29 cellular contexts compared by ENCODE assay signal in the genomic region with DNA sequence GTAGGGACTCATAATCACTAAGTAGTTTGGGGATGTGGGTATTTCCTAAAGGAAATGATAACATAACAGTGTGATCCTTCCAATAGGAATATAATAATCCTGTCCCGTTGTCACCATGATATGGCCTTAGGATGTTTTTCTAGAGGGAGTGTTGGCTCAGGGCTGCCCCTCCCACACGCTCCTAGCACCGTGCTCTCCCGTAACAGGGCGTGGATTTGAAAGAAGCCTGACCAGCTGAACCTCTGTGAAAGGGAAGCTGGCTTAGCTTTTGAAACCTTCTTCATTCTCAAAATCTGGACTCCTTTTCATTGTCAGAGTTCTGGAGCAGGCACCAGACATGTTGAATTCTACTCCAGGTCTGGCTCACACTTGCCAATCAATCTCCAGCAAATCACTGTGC.
A peak's percentile ranks its signal among the peaks of the same experiment; 100 is the strongest.
DNase-seq lines count a peak whose midpoint lies in the region; ATAC-seq, FAIRE-seq and TF ChIP-seq lines count a peak whose summit lies in the region.
"Had no signal": no experiment of that assay in that cellular context is flagged by ENCODE, and none has a peak within 500 bp of the region (broad histone marks: within the 10 kb centered on the region; RNA-seq: fewer than 3 reads in every experiment).

No MANE protein-coding gene starts in this region.

- H3K79me2 ChIP-seq in astrocyte (ENCODE audit: insufficient read depth, low read length) = no peaks in the 10 kb centered on the region
- no peaks in the 10 kb centered on the region for H3K79me2 ChIP-seq in H1 (ENCODE audit: control insufficient read depth in 1 of 2, insufficient read depth in 2 of 2, low read length in 2 of 2)

- no peak overlapping the region for H3K23ac ChIP-seq in H1 (ENCODE audit: insufficient read length)

- H3K4me2 ChIP-seq in astrocyte (ENCODE audit: low read length) (no peak overlapping the region), H1 (ENCODE audit: insufficient read depth in 1 of 2, low read depth in 2 of 2, low read length in 2 of 2) (no peak overlapping the region)

- H2BK5ac ChIP-seq in H1 (ENCODE audit: low read depth, low read length) = no peak overlapping the region

- H4K20me1 ChIP-seq in astrocyte (ENCODE audit: insufficient read depth, low read length) = no peaks in the 10 kb centered on the region
- no peaks in the 10 kb centered on the region for H4K20me1 ChIP-seq in H1 (replicated peaks in 1 of 2; ENCODE audit: control insufficient read depth in 1 of 2, insufficient read depth in 2 of 2, low read length in 2 of 2)

- no peak overlapping the region for H3K27ac Mint-ChIP-seq in astrocyte (ENCODE audit: unreplicated experiment)
- H3K27ac Mint-ChIP-seq: activated naive CD8-positive, alpha-beta T cell treated with anti-CD3 and anti-CD28 coated beads for 36 hours; B cell; CD4-positive, alpha-beta memory T cell; T-cell had no signal

- no peaks in the 10 kb centered on the region for H3K36me3 Mint-ChIP-seq in astrocyte (ENCODE audit: low read depth, unreplicated experiment)
- H3K36me3 Mint-ChIP-seq: activated naive CD8-positive, alpha-beta T cell treated with anti-CD3 and anti-CD28 coated beads for 36 hours; CD4-positive, alpha-beta memory T cell; naive thymus-derived CD8-positive, alpha-beta T cell; T-cell had no signal

- H3K14ac ChIP-seq in H1 (ENCODE audit: insufficient read length) = no peak overlapping the region

- DNase-seq in astrocyte (ENCODE audit: low read depth) = no peak
- no peak for DNase-seq in H1 (ENCODE audit: low read depth in 1 of 2, low spot score in 2 of 2)
- DNase-seq in mucosa of descending colon = peak in 2 of 3 donors; percentile 30 to 39
- no peak for DNase-seq in suprapubic skin (ENCODE audit: low spot score in 2 of 2)
- DNase-seq in cerebellar nuclear complex (lab: John Stamatoyannopoulos, UW) = no peak
- no peak for DNase-seq in activated gamma-delta T cell treated with Interleukin-2 at 50 U/mL for 16 hours
- no peak for DNase-seq in NCI-H1930 (lab: John Stamatoyannopoulos, UW)
- DNase-seq: activated CD4-positive, alpha-beta T cell treated with anti-CD3 and anti-CD28 coated beads for 4 hours; activated effector memory CD4-positive, alpha-beta T cell treated with Interleukin-2 at 50 U/mL for 16 hours; activated naive CD8-positive, alpha-beta T cell treated with anti-CD3 and anti-CD28 coated beads for 36 hours; anterior cingulate cortex; CD4-positive, alpha-beta memory T cell; central memory CD4-positive, alpha-beta T cell; dorsolateral prefrontal cortex; naive thymus-derived CD8-positive, alpha-beta T cell; NCI-H1105; NCI-H187 treated with DMSO at 0.1 percent for 48 hours; NCI-H526; OCI-M1; stimulated activated naive CD8-positive, alpha-beta T cell treated with anti-CD3 and anti-CD28 coated beads, Interleukin-15, Interleukin-2, amounts not matched to agents 100 U/mL and 50 U/mL, for 24 hours; T-cell; WERI-Rb-1 had no signal

- no peak overlapping the region for H2BK120ac ChIP-seq in H1 (replicated peaks; ENCODE audit: low read depth, low read length)

- no peak for TF ChIP-seq RAD21 in H1 (IDR thresholded peaks at IDR 0.05 in 1 of 2, conservative IDR thresholded peaks at IDR 0.05 in 1 of 2; ENCODE audit: low read depth in 2 of 2, low read length in 2 of 2)

- no peak overlapping the region for H2AFZ ChIP-seq in astrocyte (ENCODE audit: low read depth, low read length)
- 0 out of 2 replicates have a peak overlapping the region, but pooled peaks have one; percentile 49 for H2AFZ ChIP-seq in H1 (ENCODE audit: low read length)

- peak overlapping the region; percentile 82 for H3K27ac ChIP-seq in astrocyte (ENCODE audit: low read depth, low read length)
- no peak overlapping the region for H3K27ac ChIP-seq in H1 (ENCODE audit: low read depth, low read length)
- H3K27ac ChIP-seq in suprapubic skin = peak overlapping the region; percentile 49
- H3K27ac ChIP-seq: WERI-Rb-1 had no signal

- no peak for TF ChIP-seq EP300 in H1 (IDR thresholded peaks at IDR 0.05; ENCODE audit: borderline replicate concordance in 1 of 2, low read depth in 2 of 2, low read length in 2 of 2)
- no peak for TF ChIP-seq EP300 in suprapubic skin (IDR thresholded peaks at IDR 0.05)

- H4K91ac ChIP-seq in H1 (replicated peaks; ENCODE audit: insufficient read length, low read length) = no peak overlapping the region

- H3K4ac ChIP-seq in H1 (replicated peaks; ENCODE audit: insufficient read length, low read depth, low read length) = no peak overlapping the region

- intact Hi-C loops in mucosa of descending colon (cut with DNase I, micrococcal nuclease) = no loop called here

- no peaks in the 10 kb centered on the region for H3K23me2 ChIP-seq in H1 (ENCODE audit: low read depth, low read length)

- H2AK5ac ChIP-seq in H1 (ENCODE audit: low read depth, low read length) = no peak overlapping the region

- no peak overlapping the region for H4K8ac ChIP-seq in H1 (ENCODE audit: extremely low read depth, insufficient read depth, low read length)

- H3K27me3 Mint-ChIP-seq in astrocyte (ENCODE audit: low read depth, unreplicated experiment) = peaks cover 4% of the 10 kb centered on the region

- H3K4me1 Mint-ChIP-seq in astrocyte (ENCODE audit: low read depth, unreplicated experiment) = peaks cover 15% of the 10 kb centered on the region
- H3K4me1 Mint-ChIP-seq: activated naive CD8-positive, alpha-beta T cell treated with anti-CD3 and anti-CD28 coated beads for 36 hours; B cell; CD4-positive, alpha-beta memory T cell; T-cell had no signal

- peaks cover 1% of the 10 kb centered on the region for H3K9me3 Mint-ChIP-seq in astrocyte (ENCODE audit: unreplicated experiment)
- H3K9me3 Mint-ChIP-seq: activated naive CD8-positive, alpha-beta T cell treated with anti-CD3 and anti-CD28 coated beads for 36 hours; T-cell had no signal

- H3K56ac ChIP-seq in H1 (replicated peaks; ENCODE audit: insufficient read length, low read depth, low read length) = no peak overlapping the region

- CTCF ChIA-PET in H1 (lab: Charles Lee; ENCODE audit: partially characterized antibody) = interaction anchor here (0.8 to 2.8 kb wide), 5 partner anchors 12 to 225 kb away, joined by 3 to 11 read pairs (median 5); no protein-coding TSS in a partner anchor

- H3K4me3 ChIP-seq in astrocyte (ENCODE audit: insufficient read depth, low read depth, low read length) = no peak overlapping the region
- H3K4me3 ChIP-seq in H1 (ENCODE audit: extremely low read depth in 1 of 4, insufficient read depth in 2 of 4, low read depth in 3 of 4, low read length in 4 of 4) = no peak overlapping the region
- H3K4me3 ChIP-seq in mucosa of descending colon = no peak overlapping the region
- H3K4me3 ChIP-seq in suprapubic skin = no peak overlapping the region
- H3K4me3 ChIP-seq: dorsolateral prefrontal cortex, K562, thoracic aorta had no signal

- H3K79me1 ChIP-seq in H1 (ENCODE audit: low read depth, low read length) = no peaks in the 10 kb centered on the region

- no peak overlapping the region for H4K5ac ChIP-seq in H1 (ENCODE audit: insufficient read length, low read depth, low read length)

- H2BK20ac ChIP-seq in H1 (ENCODE audit: low read length) = no peak overlapping the region

- no peak overlapping the region for H3K18ac ChIP-seq in H1 (ENCODE audit: extremely low read depth, low read length)

- no peaks in the 10 kb centered on the region for H3K36me3 ChIP-seq in astrocyte (ENCODE audit: insufficient read depth, low read length)
- H3K36me3 ChIP-seq in H1 (ENCODE audit: control insufficient read depth in 2 of 4, insufficient read depth in 4 of 4, low read length in 3 of 4) = no peaks in the 10 kb centered on the region
- no peaks in the 10 kb centered on the region for H3K36me3 ChIP-seq in mucosa of descending colon (ENCODE audit: low read depth)
- H3K36me3 ChIP-seq in suprapubic skin = no peaks in the 10 kb centered on the region
- H3K36me3 ChIP-seq: thoracic aorta, WERI-Rb-1 had no signal

- H3K9ac ChIP-seq in astrocyte (ENCODE audit: low read length) (no peak overlapping the region), H1 (replicated peaks in 1 of 4; ENCODE audit: extremely low read depth in 1 of 4, low read depth in 3 of 4, low read length in 3 of 4) (no peak overlapping the region)

- H3K4me1 ChIP-seq in astrocyte (ENCODE audit: insufficient read depth, low read length) (peaks cover 16% of the 10 kb centered on the region), H1 (replicated peaks in 1 of 4; ENCODE audit: control insufficient read depth in 3 of 4, insufficient read depth in 4 of 4, low read length in 3 of 4) (no peaks in the 10 kb centered on the region), mucosa of descending colon (ENCODE audit: low read depth) (no peaks in the 10 kb centered on the region), suprapubic skin (peaks cover 44% of the 10 kb centered on the region)

- no peak overlapping the region for H3K4me3 Mint-ChIP-seq in astrocyte (ENCODE audit: unreplicated experiment)
- H3K4me3 Mint-ChIP-seq: activated naive CD8-positive, alpha-beta T cell treated with anti-CD3 and anti-CD28 coated beads for 36 hours; B cell; CD4-positive, alpha-beta memory T cell; naive thymus-derived CD8-positive, alpha-beta T cell; T-cell had no signal

- H2BK12ac ChIP-seq in H1 (ENCODE audit: low read depth, low read length) = no peak overlapping the region

- H2BK15ac ChIP-seq in H1 (ENCODE audit: low read length) = no peak overlapping the region

- TF ChIP-seq POLR2A in H1 (IDR thresholded peaks at IDR 0.05; ENCODE audit: control extremely low read depth in 1 of 2, low read depth in 2 of 2, low read length in 2 of 2) (no peak), suprapubic skin (IDR thresholded peaks at IDR 0.05) (no peak)

- 96% methylated on average over 5 of the region's 5 CpGs; no CpG with 5 or more reads in 1 of the 2 experiments for WGBS in H1 (ENCODE audit: extremely low coverage in 1 of 2, insufficient coverage in 1 of 2, insufficient read length in 1 of 2, insufficient replicate concordance in 2 of 2, low coverage in 1 of 2, low lambda C conversion rate in 2 of 2, missing lambda C conversion rate in 1 of 2), 2 experiments
- WGBS in suprapubic skin = 19% methylated on average over 5 of the region's 5 CpGs

- POLR2A ChIA-PET in H1 (lab: Charles Lee; ENCODE audit: partially characterized antibody) = no interaction called here

- ATAC-seq in mucosa of descending colon (peak; percentile 44), HG02642 (IDR thresholded peaks at IDR 0.05; ENCODE audit: poor library complexity, unreplicated experiment) (no peak)
- ATAC-seq: K562; naive thymus-derived CD8-positive, alpha-beta T cell; stimulated activated naive CD8-positive, alpha-beta T cell treated with anti-CD3 and anti-CD28 coated beads, Interleukin-15, Interleukin-2, amounts not matched to agents 100 U/mL and 50 U/mL, for 24 hours; T-cell had no signal

- TF ChIP-seq CTCF in astrocyte (IDR thresholded peaks at IDR 0.05; ENCODE audit: insufficient read depth, low read depth, low read length) (no peak), H1 (IDR thresholded peaks at IDR 0.05; ENCODE audit: control extremely low read depth in 1 of 3, insufficient read depth in 1 of 3, low read depth in 1 of 3, low read length in 3 of 3) (no peak), mucosa of descending colon (IDR thresholded peaks at IDR 0.05) (no peak), suprapubic skin (IDR thresholded peaks at IDR 0.05) (no peak)

- H3K27me3 ChIP-seq in astrocyte (ENCODE audit: insufficient read depth, low read length) = no peaks in the 10 kb centered on the region
- H3K27me3 ChIP-seq in H1 (replicated peaks in 1 of 4; ENCODE audit: control insufficient read depth in 3 of 4, extremely low read depth in 1 of 4, insufficient read depth in 3 of 4, low read length in 3 of 4) = no peaks in the 10 kb centered on the region
- no peaks in the 10 kb centered on the region for H3K27me3 ChIP-seq in suprapubic skin
- H3K27me3 ChIP-seq: dorsolateral prefrontal cortex had no signal

- FAIRE-seq in astrocyte (lab: Jason Lieb, UNC) = no peak
- FAIRE-seq in H1 (lab: Jason Lieb, UNC) = no peak
- FAIRE-seq: GM18507, HTR-8/SVneo, islet of Langerhans, K562 had no signal

- H3K9me3 ChIP-seq in astrocyte (ENCODE audit: insufficient read depth, low read depth, low read length) (no peaks in the 10 kb centered on the region), H1 (ENCODE audit: insufficient read depth in 2 of 2, low read depth in 1 of 2, low read length in 1 of 2) (no peaks in the 10 kb centered on the region), mucosa of descending colon (no peaks in the 10 kb centered on the region), suprapubic skin (no peaks in the 10 kb centered on the region)
- H3K9me3 ChIP-seq: thoracic aorta had no signal

Comparison
In these comparisons a context has a peak if more than half of its experiments do, and no peak if none do; other contexts are left out.
1. DNase-seq: peak in mucosa of descending colon (2 of 3); none in astrocyte (single experiment), H1 (0 of 2), suprapubic skin (0 of 2), cerebellar nuclear complex (0 of 2), activated gamma-delta T cell treated with Interleukin-2 at 50 U/mL for 16 hours (single experiment) and NCI-H1930 (0 of 2).